12 cellular contexts compared by ENCODE assay signal in genomic region chr7:22550514-22551010, GRCh38. TPM values are rescaled to one million over a fixed set of nuclear protein-coding genes. Genes with fewer than 3 reads are reported as not detected.
DNase-seq lines count a peak whose midpoint lies in the region; ATAC-seq, FAIRE-seq and TF ChIP-seq lines count a peak whose summit lies in the region.
"Had no signal": no experiment of that assay in that cellular context is flagged by ENCODE, and none has a peak within 500 bp of the region (broad histone marks: within the 10 kb centered on the region; RNA-seq: fewer than 3 reads in every experiment).

No MANE protein-coding gene starts in this region.

- peak overlapping the region in 1 of 9 donors; percentile 39 for H3K27ac Mint-ChIP-seq in naive thymus-derived CD4-positive, alpha-beta T cell
- H3K27ac Mint-ChIP-seq: activated CD4-positive, alpha-beta memory T cell treated with anti-CD3 and anti-CD28 coated beads for 36 hours had no signal

- no peak for TF ChIP-seq RAD21 in A549 (conservative IDR thresholded peaks at IDR 0.05 in 1 of 2, IDR thresholded peaks at IDR 0.05 in 1 of 2)

- H2AFZ ChIP-seq in mammary epithelial cell (ENCODE audit: low read depth, low read length): peak overlapping the region; percentile 85

- H3K27me3 ChIP-seq in HUES6 (ENCODE audit: control insufficient read depth, insufficient read depth, low read length): no peaks in the 10 kb centered on the region
- no peaks in the 10 kb centered on the region for H3K27me3 ChIP-seq in mammary epithelial cell (ENCODE audit: insufficient read depth, low read length)
- peaks cover 0 to 6% of the 10 kb centered on the region in 2 donors for H3K27me3 ChIP-seq in naive thymus-derived CD4-positive, alpha-beta T cell (ENCODE audit: control insufficient read depth in 2 of 2, insufficient read depth in 2 of 2, low read length in 2 of 2)

- H3K4me1 Mint-ChIP-seq in naive thymus-derived CD4-positive, alpha-beta T cell: peaks cover 8 to 15% (median 13%) of the 10 kb centered on the region in 7 donors

- TF ChIP-seq EP300 in A549 (IDR thresholded peaks at IDR 0.05): no peak

- H3K4me3 ChIP-seq in A549 (no peak overlapping the region), HUES6 (ENCODE audit: low read depth, low read length) (peak overlapping the region; percentile 74), mammary epithelial cell (replicated peaks in 1 of 3; ENCODE audit: insufficient read depth in 1 of 3, low read depth in 2 of 3, low read length in 3 of 3) (no peak overlapping the region)
- H3K4me3 ChIP-seq in naive thymus-derived CD4-positive, alpha-beta T cell (ENCODE audit: low read length): no peak overlapping the region

- TF ChIP-seq POLR2A in A549 (IDR thresholded peaks at IDR 0.05; ENCODE audit: low read length): no peak

- no peak for FAIRE-seq in A549 (lab: Jason Lieb, UNC)
- no peak for FAIRE-seq in GM19239 (lab: Jason Lieb, UNC)
- FAIRE-seq: bronchial epithelial cell had no signal

- no peaks in the 10 kb centered on the region for H3K36me3 Mint-ChIP-seq in naive thymus-derived CD4-positive, alpha-beta T cell
- H3K36me3 Mint-ChIP-seq: activated CD4-positive, alpha-beta memory T cell treated with anti-CD3 and anti-CD28 coated beads for 36 hours had no signal

- H3K9me3 ChIP-seq in A549 (no peaks in the 10 kb centered on the region), HUES6 (ENCODE audit: control insufficient read depth, insufficient read depth, low read depth, low read length) (no peaks in the 10 kb centered on the region), mammary epithelial cell (replicated peaks; ENCODE audit: insufficient read depth, low read length) (no peaks in the 10 kb centered on the region)
- H3K9me3 ChIP-seq in naive thymus-derived CD4-positive, alpha-beta T cell (ENCODE audit: control insufficient read depth in 2 of 3, low read length in 3 of 3): no peaks in the 10 kb centered on the region

- intact Hi-C loops in mammary epithelial cell (cut with micrococcal nuclease): loop anchor here (2.0 kb wide), 1 partner anchor 310 kb away; no protein-coding TSS in a partner anchor
- intact Hi-C loops in naive thymus-derived CD4-positive, alpha-beta T cell (cut with micrococcal nuclease): no loop called here

- in situ Hi-C loops in mammary epithelial cell (cut with MboI; ENCODE audit: low sequenced_read_pairs in 2 of 2): no loop called here

- peaks cover 60 to 72% (median 65%) of the 10 kb centered on the region in 5 donors for H3K27me3 Mint-ChIP-seq in naive thymus-derived CD4-positive, alpha-beta T cell

- no TSS peak for BruUV-seq in mammary epithelial cell (replicated peaks; lab: Mats Ljungman, UMichigan)

- TF ChIP-seq CTCF in A549 (IDR thresholded peaks at IDR 0.05) (peak; percentile 3; the same call in 2 of the 3 replicates), mammary epithelial cell (conservative IDR thresholded peaks at IDR 0.05 in 1 of 2, IDR thresholded peaks at IDR 0.05 in 1 of 2; ENCODE audit: extremely low read depth in 1 of 2, insufficient read depth in 1 of 2, low read depth in 1 of 2, low read length in 2 of 2) (no peak)

- 32% methylated on average over 5 of the region's 5 CpGs for WGBS in A549 (ENCODE audit: missing lambda C conversion rate)
- 0% methylated on average over 5 of the region's 5 CpGs for WGBS in mammary epithelial cell (ENCODE audit: low coverage, missing lambda C conversion rate)

- peak overlapping the region; percentile 71 for H3K9ac ChIP-seq in HUES6 (ENCODE audit: low read length)
- H3K9ac ChIP-seq in mammary epithelial cell (ENCODE audit: insufficient read depth, low read length): no peak overlapping the region

- ATAC-seq in A549 (no peak), GM18502 (IDR thresholded peaks at IDR 0.05; ENCODE audit: poor library complexity, unreplicated experiment) (no peak)
- no peak for ATAC-seq in naive thymus-derived CD4-positive, alpha-beta T cell
- ATAC-seq: left ventricle myocardium superior had no signal

- dilution Hi-C loops in mammary epithelial cell (cut with HindIII; ENCODE audit: low sequenced_read_pairs): no loop called here

- DNase-seq in A549 (ENCODE audit: low read depth in 1 of 2, low spot score in 1 of 2) (no peak), mammary epithelial cell (no peak), GM19239 (ENCODE audit: insufficient read length, low spot score) (no peak), nucleus accumbens (lab: John Stamatoyannopoulos, UW) (no peak), SIG-M5 treated with dmso at 0.1 percent for 504 hours (lab: John Stamatoyannopoulos, UW; ENCODE audit: unreplicated experiment) (no peak)
- no peak for DNase-seq in naive thymus-derived CD4-positive, alpha-beta T cell
- DNase-seq: left ventricle myocardium superior, NCI-H1436 treated with DMSO at 0.1 percent for 48 hours had no signal

- no peaks in the 10 kb centered on the region for H3K79me2 ChIP-seq in mammary epithelial cell (ENCODE audit: insufficient read depth, low read length)

- H3K4me2 ChIP-seq in A549 (peak overlapping the region; percentile 54), mammary epithelial cell (ENCODE audit: insufficient read depth, low read depth, low read length) (peak overlapping the region; percentile 94)

- POLR2A ChIA-PET in A549 (lab: Yijun Ruan, JAX): no interaction called here
- POLR2A ChIA-PET in naive thymus-derived CD4-positive, alpha-beta T cell (lab: Charles Lee): no interaction called here

- H3K36me3 ChIP-seq in HUES6 (ENCODE audit: control insufficient read depth, insufficient read depth, low read length) (no peaks in the 10 kb centered on the region), mammary epithelial cell (ENCODE audit: insufficient read depth, low read length) (no peaks in the 10 kb centered on the region)
- no peaks in the 10 kb centered on the region for H3K36me3 ChIP-seq in naive thymus-derived CD4-positive, alpha-beta T cell (ENCODE audit: control insufficient read depth in 2 of 3, insufficient read depth in 3 of 3, low read length in 3 of 3)

- H3K27ac ChIP-seq in A549 (no peak overlapping the region), HUES6 (ENCODE audit: low read depth, low read length) (no peak overlapping the region), mammary epithelial cell (ENCODE audit: insufficient read depth, low read depth, low read length) (no peak overlapping the region)
- H3K27ac ChIP-seq in naive thymus-derived CD4-positive, alpha-beta T cell (ENCODE audit: low read depth, low read length): no peak overlapping the region

- peak overlapping the region in 8 of 10 donors; percentile 36 to 97 (median 76) for H3K4me3 Mint-ChIP-seq in naive thymus-derived CD4-positive, alpha-beta T cell

- peaks cover 0 to 2% (median 0%) of the 10 kb centered on the region in 11 donors for H3K9me3 Mint-ChIP-seq in naive thymus-derived CD4-positive, alpha-beta T cell
- H3K9me3 Mint-ChIP-seq: activated CD4-positive, alpha-beta memory T cell treated with anti-CD3 and anti-CD28 coated beads for 36 hours had no signal

- H4K20me1 ChIP-seq in mammary epithelial cell (ENCODE audit: insufficient read depth, low read length): no peaks in the 10 kb centered on the region

- H3K4me1 ChIP-seq in A549: 0 out of 3 replicates have a peak, but pooled peaks cover 2% of the 10 kb centered on the region
- H3K4me1 ChIP-seq in HUES6 (ENCODE audit: control insufficient read depth, insufficient read depth, low read length): peaks cover 5% of the 10 kb centered on the region
- peaks cover 11% of the 10 kb centered on the region for H3K4me1 ChIP-seq in mammary epithelial cell (ENCODE audit: insufficient read depth, low read length)
- H3K4me1 ChIP-seq in naive thymus-derived CD4-positive, alpha-beta T cell (ENCODE audit: control insufficient read depth in 2 of 2, insufficient read depth in 2 of 2, low read length in 2 of 2): no peaks in the 10 kb centered on the region

- CTCF ChIA-PET in A549 (lab: Yijun Ruan, JAX) (interaction anchor here (0.6 to 1.0 kb wide), 2 partner anchors 9 to 1162 kb away, joined by 3 read pairs; no protein-coding TSS in a partner anchor), mammary epithelial cell (lab: Charles Lee; ENCODE audit: low non-redundant PET) (interaction anchor here (0.7 to 0.9 kb wide), 2 partner anchors 609 to 610 kb away, joined by 4 to 6 read pairs; no protein-coding TSS in a partner anchor)
- CTCF ChIA-PET in naive thymus-derived CD4-positive, alpha-beta T cell (lab: Charles Lee): interaction anchor here (0.5 kb wide), 1 partner anchor 1795 kb away, joined by 3 read pairs; no protein-coding TSS in a partner anchor

TF ChIP-seq in A549, 52 proteins besides CTCF, POLR2A, EP300 and RAD21:
- TF ChIP-seq, protein P1, sequence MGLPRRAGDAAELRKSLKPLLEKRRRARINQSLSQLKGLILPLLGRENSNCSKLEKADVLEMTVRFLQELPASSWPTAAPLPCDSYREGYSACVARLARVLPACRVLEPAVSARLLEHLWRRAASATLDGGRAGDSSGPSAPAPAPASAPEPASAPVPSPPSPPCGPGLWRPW (IDR thresholded peaks at IDR 0.05): no peak
- TF ChIP-seq HOXB13 (CRISPR knock-in tag; IDR thresholded peaks at IDR 0.05; ENCODE audit: low read depth) (no peak), SMC3 (IDR thresholded peaks at IDR 0.05) (0 out of 3 replicates have a peak, but pooled peaks have one; percentile 2), POLR2AphosphoS2 (conservative IDR thresholded peaks at IDR 0.05; ENCODE audit: low read length) (no peak), HOXA7 (CRISPR knock-in tag; IDR thresholded peaks at IDR 0.05) (no peak)

RNA-seq across cellular contexts. Expression of gene STEAP1B, which starts 50.6 kb away (rescaled TPM):
- polyA plus RNA-seq in A549 (2011; rRNA removed) (0.08 and 0.09 TPM in 2 replicates), A549 (2017; fragmentation: RNase III; extraction: RNeasy Plus Mini Kit Qiagen cat#74134 plus additional on column Dnase treatment) (0.22 to 0.26 TPM in 2 of 3 replicates, not detected in the other), mammary epithelial cell (0.26 TPM)
- 0.04 and 0.05 TPM in 2 replicates for polyA plus RNA-seq in A549 (2012; cell fraction: cytosol; rRNA removed)
- polyA plus RNA-seq in A549 (2012; cell fraction: nucleus; rRNA removed): 0.07 TPM in 1 of 2 replicates, not detected in the other
- 0.44 TPM in 1 of 2 replicates, not detected in the other for polyA minus RNA-seq in A549 (2011; rRNA and poly(A)+ RNA removed)
- 1 to 10 TPM in 1 of 2 donors, under 1 TPM in 1; 0.17 to 1.6 TPM for total RNA-seq in mammary epithelial cell
- not detected for polyA minus RNA-seq in mammary epithelial cell
- total RNA-seq in naive thymus-derived CD4-positive, alpha-beta T cell: under 1 TPM in 3 of 5 experiments, not detected in 2; 0.15 to 0.61 (median 0.44) TPM
- polyA plus RNA-seq in naive thymus-derived CD4-positive, alpha-beta T cell: not detected
- total RNA-seq: activated CD4-positive, alpha-beta memory T cell treated with anti-CD3 and anti-CD28 coated beads for 36 hours had no signal
